Comparison of ENCODE assay signal across 23 cellular contexts in the genomic region with DNA sequence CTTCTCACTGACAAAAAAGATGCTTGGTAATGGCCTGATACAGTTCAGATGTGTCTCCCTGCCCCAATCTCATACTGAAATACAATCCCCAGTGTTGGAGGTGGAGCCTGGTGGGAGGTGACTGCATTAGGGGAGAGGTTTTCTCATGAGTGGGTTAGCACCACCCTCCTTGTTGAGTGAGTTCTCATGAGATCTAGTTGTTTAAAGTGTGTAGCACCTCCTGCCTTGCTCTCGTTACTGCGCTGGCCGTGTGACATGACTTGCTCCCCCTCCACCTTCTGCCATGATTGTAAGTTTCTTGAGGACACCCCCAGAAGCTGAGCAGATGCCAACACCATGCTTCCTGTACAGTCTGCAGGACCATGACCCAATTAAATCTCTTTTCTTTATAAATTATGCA.
"Had no signal": no experiment of that assay in that cellular context is flagged by ENCODE, and none has a peak within 500 bp of the region (broad histone marks: within the 10 kb centered on the region; RNA-seq: fewer than 3 reads in every experiment).

No MANE protein-coding gene starts in this region.

- H3K27me3 Mint-ChIP-seq: dendritic cell treated with granulocyte-macrophage colony-stimulating factor and Interleukin-4, amounts not matched to agents 40 ng/mL and 50 ng/mL, for 4 days; effector memory CD8-positive, alpha-beta T cell; natural killer cell treated with Interleukin-12 subunit alpha and Interleukin-12 subunit beta and Interleukin-15 and Interleukin-18, amount 100 ng/mL, for 72 hours; progenitor cell of endocrine pancreas; stimulated activated memory B cell treated with anti-CD40 and anti-IgM and Interleukin-4, amounts not matched to agents 10 μg/mL and 1 μg/mL and 100 μg/mL, for 72 hours; stimulated activated naive CD8-positive, alpha-beta T cell treated with anti-CD3 and anti-CD28 coated beads, Interleukin-15, amount 100 ng/mL, for 72 hours had no signal

- H3K27me3 ChIP-seq: hepatocyte, neural progenitor cell, pancreas, testis, tibial nerve had no signal

- H3K27ac Mint-ChIP-seq: dendritic cell treated with granulocyte-macrophage colony-stimulating factor and Interleukin-4, amounts not matched to agents 40 ng/mL and 50 ng/mL, for 4 days; effector memory CD8-positive, alpha-beta T cell; natural killer cell treated with Interleukin-12 subunit alpha and Interleukin-12 subunit beta and Interleukin-15 and Interleukin-18, amount 100 ng/mL, for 72 hours; neural progenitor cell; progenitor cell of endocrine pancreas; stimulated activated memory B cell treated with anti-CD40 and anti-IgM and Interleukin-4, amounts not matched to agents 10 μg/mL and 1 μg/mL and 100 μg/mL, for 72 hours had no signal

- H3K9me3 Mint-ChIP-seq: dendritic cell treated with granulocyte-macrophage colony-stimulating factor and Interleukin-4, amounts not matched to agents 40 ng/mL and 50 ng/mL, for 4 days; effector memory CD8-positive, alpha-beta T cell; natural killer cell treated with Interleukin-12 subunit alpha and Interleukin-12 subunit beta and Interleukin-15 and Interleukin-18, amount 100 ng/mL, for 72 hours; neural progenitor cell; stimulated activated memory B cell treated with anti-CD40 and anti-IgM and Interleukin-4, amounts not matched to agents 10 μg/mL and 1 μg/mL and 100 μg/mL, for 72 hours; stimulated activated naive CD8-positive, alpha-beta T cell treated with anti-CD3 and anti-CD28 coated beads, Interleukin-15, amount 100 ng/mL, for 72 hours had no signal

- H3K4me3 ChIP-seq: hepatocyte, lung, neural progenitor cell, pancreas, smooth muscle cell, testis, tibial nerve had no signal

- H3K4me2 ChIP-seq: hepatocyte, neural progenitor cell, smooth muscle cell had no signal

- ATAC-seq: effector memory CD8-positive, alpha-beta T cell; left colon; left ventricle myocardium superior; natural killer cell treated with Interleukin-12 subunit alpha and Interleukin-12 subunit beta and Interleukin-15 and Interleukin-18, amount 100 ng/mL, for 72 hours; pancreas; right cardiac atrium; stimulated activated memory B cell treated with anti-CD40 and anti-IgM and Interleukin-4, amounts not matched to agents 10 μg/mL and 1 μg/mL and 100 μg/mL, for 72 hours; stimulated activated naive CD8-positive, alpha-beta T cell treated with anti-CD3 and anti-CD28 coated beads, Interleukin-15, amount 100 ng/mL, for 72 hours had no signal

- H3K9ac ChIP-seq: neural progenitor cell had no signal

- H2AFZ ChIP-seq: hepatocyte, neural progenitor cell had no signal

- DNase-seq: effector memory CD8-positive, alpha-beta T cell; foreskin melanocyte; head of caudate nucleus; left colon; left ventricle myocardium superior; mesenchymal stem cell; midbrain; occipital lobe; pancreas; right cardiac atrium; stimulated activated CD4-positive, alpha-beta T cell treated with anti-CD3 and anti-CD28 coated beads, Interleukin-4, amount 100 ng/mL, for 1 hour; stimulated activated naive CD8-positive, alpha-beta T cell treated with anti-CD3 and anti-CD28 coated beads, Interleukin-15, amount 100 ng/mL, for 72 hours; testis had no signal

- H3K9me3 ChIP-seq: pancreas, testis, tibial nerve had no signal

- H3K4me3 Mint-ChIP-seq: dendritic cell treated with granulocyte-macrophage colony-stimulating factor and Interleukin-4, amounts not matched to agents 40 ng/mL and 50 ng/mL, for 4 days; effector memory CD8-positive, alpha-beta T cell; natural killer cell treated with Interleukin-12 subunit alpha and Interleukin-12 subunit beta and Interleukin-15 and Interleukin-18, amount 100 ng/mL, for 72 hours; neural progenitor cell; stimulated activated memory B cell treated with anti-CD40 and anti-IgM and Interleukin-4, amounts not matched to agents 10 μg/mL and 1 μg/mL and 100 μg/mL, for 72 hours; stimulated activated naive CD8-positive, alpha-beta T cell treated with anti-CD3 and anti-CD28 coated beads, Interleukin-15, amount 100 ng/mL, for 72 hours had no signal

- FAIRE-seq: colon, pancreas had no signal

- H3K27ac ChIP-seq: hepatocyte, neural progenitor cell, pancreas, testis, tibial nerve had no signal
